ENCODE assay signal across 11 cellular contexts in genomic region chrX:150478496-150479492, GRCh38.
DNase-seq lines count a peak whose midpoint lies in the region; ATAC-seq, FAIRE-seq and TF ChIP-seq lines count a peak whose summit lies in the region.
"Had no signal": no experiment of that assay in that cellular context is flagged by ENCODE, and none has a peak within 500 bp of the region (broad histone marks: within the 10 kb centered on the region; RNA-seq: fewer than 3 reads in every experiment).

No MANE protein-coding gene starts in this region.

- H3K27me3 Mint-ChIP-seq in effector memory CD8-positive, alpha-beta T cell, result no peaks in the 10 kb centered on the region

- peak; percentile 60 for ATAC-seq in GM21717 (IDR thresholded peaks at IDR 0.05; ENCODE audit: unreplicated experiment)
- peak; percentile 62 for ATAC-seq in effector memory CD8-positive, alpha-beta T cell (replicated peaks)
- no peak for ATAC-seq in GM19455 (IDR thresholded peaks at IDR 0.05; ENCODE audit: unreplicated experiment)
- ATAC-seq: HepG2 had no signal

- H3K27me3 ChIP-seq in thyroid gland, result no peaks in the 10 kb centered on the region

- no peak overlapping the region for H3K27ac ChIP-seq in thyroid gland

- no peak overlapping the region for H3K4me3 ChIP-seq in thyroid gland (replicated peaks in 1 of 3)
- H3K4me3 ChIP-seq: lung had no signal

- peaks cover 0 to 6% of the 10 kb centered on the region in 2 donors for H3K4me1 Mint-ChIP-seq in effector memory CD8-positive, alpha-beta T cell (ENCODE audit: low read depth in 2 of 2)

- TF ChIP-seq POLR2A in GM12891 (IDR thresholded peaks at IDR 0.05; ENCODE audit: low read depth, low read length) (no peak), thyroid gland (IDR thresholded peaks at IDR 0.05) (no peak)

- H3K9me3 Mint-ChIP-seq in effector memory CD8-positive, alpha-beta T cell, result no peaks in the 10 kb centered on the region

- TF ChIP-seq CTCF in thyroid gland (IDR thresholded peaks at IDR 0.05), result no peak

- H3K36me3 ChIP-seq in thyroid gland, result no peaks in the 10 kb centered on the region

- H3K27ac Mint-ChIP-seq in effector memory CD8-positive, alpha-beta T cell, result peak overlapping the region; percentile 71 to 75

- intact Hi-C loops in thyroid gland (cut with DNase I), result no loop called here

- WGBS in thyroid gland, 2 donors, result 68 to 80% methylated on average over 13 of the region's 13 CpGs

- no peaks in the 10 kb centered on the region for H3K4me1 ChIP-seq in thyroid gland

- no peaks in the 10 kb centered on the region for H3K9me3 ChIP-seq in thyroid gland

- FAIRE-seq in GM12891 (lab: Jason Lieb, UNC), result peak; percentile 23
- FAIRE-seq: HepG2 had no signal

- H3K36me3 Mint-ChIP-seq in effector memory CD8-positive, alpha-beta T cell (ENCODE audit: insufficient read depth), result peaks cover 3% of the 10 kb centered on the region

- DNase-seq in GM12891 (ENCODE audit: insufficient read length, low spot score), result no peak
- peak; percentile 33 for DNase-seq in MV-4-11 (lab: John Stamatoyannopoulos, UW)
- DNase-seq in effector memory CD8-positive, alpha-beta T cell, result no peak
- no peak for DNase-seq in DMS153 treated with DMSO at 0.1 percent for 48 hours (lab: John Stamatoyannopoulos, UW; ENCODE audit: unreplicated experiment)
- no peak for DNase-seq in thyroid gland
- DNase-seq in GM03348 (ENCODE audit: low spot score), result no peak
- DNase-seq: effector CD4-positive, alpha-beta T cell had no signal

- H3K4me3 Mint-ChIP-seq in effector memory CD8-positive, alpha-beta T cell, result peak overlapping the region; percentile 61 to 64

TF ChIP-seq in GM12891, 5 proteins besides CTCF, POLR2A, EP300 and RAD21:
- TF ChIP-seq SPI1 (IDR thresholded peaks at IDR 0.05; ENCODE audit: low read depth, low read length), result no peak
- no peak for TF ChIP-seq POLR2AphosphoS5 (IDR thresholded peaks at IDR 0.05; ENCODE audit: low read depth, low read length)
- TF ChIP-seq PAX5 (IDR thresholded peaks at IDR 0.05; ENCODE audit: insufficient read depth, low read length, severe bottlenecking), result no peak
- TF ChIP-seq TAF1 (IDR thresholded peaks at IDR 0.05; ENCODE audit: low read depth, low read length), result no peak
- TF ChIP-seq POU2F2 (IDR thresholded peaks at IDR 0.05; ENCODE audit: low read depth, low read length), result no peak
